Comparison of ENCODE assay signal across 13 cellular contexts in genomic region chr11:82858556-82859091, GRCh38. TPM values are rescaled to one million over a fixed set of nuclear protein-coding genes. Genes with fewer than 3 reads are reported as not detected.
DNase-seq lines count a peak whose midpoint lies in the region; ATAC-seq, FAIRE-seq and TF ChIP-seq lines count a peak whose summit lies in the region.
"Had no signal": no experiment of that assay in that cellular context is flagged by ENCODE, and none has a peak within 500 bp of the region (broad histone marks: within the 10 kb centered on the region; RNA-seq: fewer than 3 reads in every experiment).

No MANE protein-coding gene starts in this region.

- no peak for FAIRE-seq in D721Med (lab: Jason Lieb, UNC)
- FAIRE-seq: GM12878 had no signal

- peaks cover 13% of the 10 kb centered on the region for H4K20me1 ChIP-seq in Karpas-422 (ENCODE audit: insufficient read depth, low read depth, low read length)

- H2AFZ ChIP-seq in Karpas-422 (ENCODE audit: low read length), result no peak overlapping the region

- H3K9ac ChIP-seq in adipocyte (ENCODE audit: low read length), result peak overlapping the region; percentile 81
- no peak overlapping the region for H3K9ac ChIP-seq in Karpas-422 (ENCODE audit: low read length)

- H3K27me3 ChIP-seq in adipocyte (replicated peaks; ENCODE audit: control insufficient read depth, insufficient read depth, low read length), result no peaks in the 10 kb centered on the region
- H3K27me3 ChIP-seq in tibial artery, result no peaks in the 10 kb centered on the region
- H3K27me3 ChIP-seq in Karpas-422 (ENCODE audit: low read length), result no peaks in the 10 kb centered on the region

- H3K9me3 ChIP-seq in adipocyte (ENCODE audit: control insufficient read depth, low read length) (no peaks in the 10 kb centered on the region), tibial artery (no peaks in the 10 kb centered on the region), Karpas-422 (ENCODE audit: low read length) (no peaks in the 10 kb centered on the region)

- ATAC-seq in HG02678 (IDR thresholded peaks at IDR 0.05; ENCODE audit: unreplicated experiment), result no peak
- ATAC-seq: GM12878 had no signal

- H3K27ac ChIP-seq in tibial artery (peak overlapping the region; percentile 35 to 38), Karpas-422 (ENCODE audit: low read length) (no peak overlapping the region)
- H3K27ac ChIP-seq: 22Rv1 had no signal

- no peaks in the 10 kb centered on the region for H3K9me2 ChIP-seq in Karpas-422 (replicated peaks; ENCODE audit: insufficient read depth, low read length)

- TF ChIP-seq CTCF in tibial artery (IDR thresholded peaks at IDR 0.05) (no peak), D721Med (IDR thresholded peaks at IDR 0.05; ENCODE audit: insufficient read depth, missing control alignments) (no peak)

- H3K79me2 ChIP-seq in Karpas-422 (ENCODE audit: low read length), result no peaks in the 10 kb centered on the region

- DNase-seq in DMS 273 (lab: John Stamatoyannopoulos, UW; ENCODE audit: unreplicated experiment), result peak; percentile 2
- no peak for DNase-seq in DMS 273 treated with DMSO at 0.1 percent for 48 hours (lab: John Stamatoyannopoulos, UW)
- DNase-seq in adipocyte (ENCODE audit: low read depth), result peak; percentile 72
- peak; percentile 24 for DNase-seq in hepatic stellate cell (ENCODE audit: low spot score)
- DNase-seq in tibial artery, result no peak
- DNase-seq in D721Med (ENCODE audit: insufficient read length, low spot score), result no peak
- DNase-seq in Karpas-422, result no peak
- DNase-seq: activated CD4-positive, alpha-beta T cell treated with anti-CD3 and anti-CD28 coated beads, Interleukin-2, amount 50 U/mL, for 48 hours; immature natural killer cell; stimulated activated CD4-positive, alpha-beta T cell treated with anti-CD3 and anti-CD28 coated beads, Interleukin-12 subunit alpha, Interleukin-12 subunit beta, amount 100 ng/mL, for 4 hours had no signal

- intact Hi-C loops in tibial artery (cut with DNase I; ENCODE audit: low total_unique reads), result no loop called here

- peak overlapping the region; percentile 62 for H3K4me3 ChIP-seq in adipocyte (ENCODE audit: low read length)
- no peak overlapping the region for H3K4me3 ChIP-seq in tibial artery
- no peak overlapping the region for H3K4me3 ChIP-seq in Karpas-422 (ENCODE audit: low read length)
- H3K4me3 ChIP-seq: GM12878 had no signal

- H3K4me2 ChIP-seq in Karpas-422 (ENCODE audit: low read depth, low read length, poor library complexity, severe bottlenecking), result no peak overlapping the region

- H3K36me3 ChIP-seq in adipocyte (ENCODE audit: control insufficient read depth, insufficient read depth, low read length, severe bottlenecking), result no peaks in the 10 kb centered on the region
- H3K36me3 ChIP-seq in tibial artery, result no peaks in the 10 kb centered on the region
- H3K36me3 ChIP-seq in Karpas-422 (ENCODE audit: insufficient read depth, low read length), result no peaks in the 10 kb centered on the region

- H3K4me1 ChIP-seq in adipocyte (ENCODE audit: control insufficient read depth, insufficient read depth, low read length) (peaks cover 38% of the 10 kb centered on the region), tibial artery (peaks cover 0 to 25% (median 2%) of the 10 kb centered on the region in 4 donors), Karpas-422 (ENCODE audit: low read length) (peaks cover 10% of the 10 kb centered on the region)

RNA-seq across cellular contexts. Expression of gene PRCP, which starts 41.6 kb away (rescaled TPM):
- 17.9 and 46.1 TPM in 2 replicates for total RNA-seq in Karpas-422 (2014; rRNA removed; shearing (Covaris generic); ENCODE audit: low replicate concordance)

RNA-seq across cellular contexts. Expression of gene DDIAS, which starts 42.9 kb away (rescaled TPM):
- 9.3 and 26.8 TPM in 2 replicates for total RNA-seq in Karpas-422 (2014; rRNA removed; shearing (Covaris generic); ENCODE audit: low replicate concordance)

Comparison
In these comparisons a context has a peak if more than half of its experiments do, and no peak if none do; other contexts are left out.
1. DNase-seq: peak in DMS 273 (single experiment), adipocyte (single experiment) and hepatic stellate cell (single experiment); none in DMS 273 treated with DMSO at 0.1 percent for 48 hours (single experiment), tibial artery (0 of 2), D721Med (single experiment) and Karpas-422 (single experiment).